ENCODE assay signal across 8 cellular contexts in genomic region chr2:168490916-168491605, GRCh38. TPM values are rescaled to one million over a fixed set of nuclear protein-coding genes. Genes with fewer than 3 reads are reported as not detected.
DNase-seq lines count a peak whose midpoint lies in the region; ATAC-seq and TF ChIP-seq lines count a peak whose summit lies in the region.

No MANE protein-coding gene starts in this region.

- no TSS peak for BruUV-seq in OCI-LY7 (replicated peaks; lab: Mats Ljungman, UMichigan)

- TF ChIP-seq CTCF in OCI-LY7 (conservative IDR thresholded peaks at IDR 0.05; ENCODE audit: low read length) (no peak), endothelial cell (IDR thresholded peaks at IDR 0.05; ENCODE audit: unreplicated experiment) (no peak)

- CTCF ChIA-PET in OCI-LY7 (lab: Charles Lee; ENCODE audit: unreplicated experiment), result no interaction called here

- no peaks in the 10 kb centered on the region; the same call in 1 of the 2 replicates for H3K9me2 ChIP-seq in OCI-LY7 (ENCODE audit: insufficient read depth, low read length)

- no peaks in the 10 kb centered on the region for H3K36me3 ChIP-seq in OCI-LY7 (ENCODE audit: insufficient read depth, low read length)

- H3K27me3 Mint-ChIP-seq in endothelial cell (ENCODE audit: unreplicated experiment), result peaks cover 6% of the 10 kb centered on the region

- H3K27ac ChIP-seq in OCI-LY7 (ENCODE audit: low read depth, low read length, poor library complexity, severe bottlenecking), result no peak overlapping the region

- peaks cover 35% of the 10 kb centered on the region for H3K4me1 Mint-ChIP-seq in endothelial cell (ENCODE audit: unreplicated experiment)

- H2AFZ ChIP-seq in OCI-LY7 (ENCODE audit: low read length), result peak overlapping the region; percentile 66; the same call in 1 of the 2 replicates

- peaks cover 5% of the 10 kb centered on the region for H3K36me3 Mint-ChIP-seq in endothelial cell (ENCODE audit: low read depth, unreplicated experiment)

- H3K79me2 ChIP-seq in OCI-LY7 (ENCODE audit: insufficient read depth, low read depth, low read length), result no peaks in the 10 kb centered on the region

- H3K9me3 Mint-ChIP-seq in endothelial cell (ENCODE audit: unreplicated experiment), result no peaks in the 10 kb centered on the region

- no peaks in the 10 kb centered on the region for H3K9me3 ChIP-seq in OCI-LY7 (ENCODE audit: low read length)

- ATAC-seq in GM19324 (IDR thresholded peaks at IDR 0.05; ENCODE audit: low FRiP score, unreplicated experiment), result peak; percentile 12
- ATAC-seq in GM19023 (IDR thresholded peaks at IDR 0.05; ENCODE audit: unreplicated experiment), result no peak
- ATAC-seq in GM19395 (IDR thresholded peaks at IDR 0.05; ENCODE audit: unreplicated experiment), result no peak

- H3K4me1 ChIP-seq in OCI-LY7 (ENCODE audit: insufficient read depth, low read length, poor library complexity, severe bottlenecking), result peaks cover 11% of the 10 kb centered on the region

- no peak overlapping the region for H3K4me3 Mint-ChIP-seq in endothelial cell (ENCODE audit: unreplicated experiment)

- intact Hi-C loops in OCI-LY7 (cut with micrococcal nuclease; ENCODE audit: unreplicated experiment), result no loop called here

- peak overlapping the region; percentile 78 for H3K27ac Mint-ChIP-seq in endothelial cell (ENCODE audit: unreplicated experiment)

- peak overlapping the region; percentile 35 for H3K4me2 ChIP-seq in OCI-LY7 (ENCODE audit: low read length)

- H4K20me1 ChIP-seq in OCI-LY7 (ENCODE audit: insufficient read depth, low read length), result no peaks in the 10 kb centered on the region

- POLR2A ChIA-PET in OCI-LY7 (lab: Charles Lee), result no interaction called here

- H3K4me3 ChIP-seq in OCI-LY7 (ENCODE audit: low read depth, low read length, poor library complexity, severe bottlenecking), result no peak overlapping the region
- peak overlapping the region; percentile 4 for H3K4me3 ChIP-seq in skeletal muscle cell (ENCODE audit: low read depth, low read length)

- no peak for DNase-seq in OCI-LY7 (ENCODE audit: low spot score)
- no peak for DNase-seq in endothelial cell (ENCODE audit: low spot score)
- no peak for DNase-seq in skeletal muscle cell (ENCODE audit: low read depth)
- no peak for DNase-seq in stimulated activated naive CD4-positive, alpha-beta T cell (lab: John Stamatoyannopoulos, UW)
- no peak for DNase-seq in NCI-H1436 (lab: John Stamatoyannopoulos, UW)

RNA-seq across cellular contexts. Expression of gene CERS6, which starts 35.0 kb away (rescaled TPM):
- total RNA-seq in OCI-LY7 (2014; rRNA removed; shearing (Covaris generic)), result not detected in 2 replicates
- total RNA-seq in OCI-LY7 (2022) (0.04 TPM in 1 of 2 replicates, not detected in the other), endothelial cell (ENCODE audit: unreplicated experiment) (36.4 TPM)

Comparison
In these comparisons a context has a peak if more than half of its experiments do, and no peak if none do; other contexts are left out.
1. RNA of gene CERS6, which starts 35.0 kb away (total RNA-seq): 36.4 TPM in endothelial cell (single experiment); 0.04 TPM in OCI-LY7; every median in the first group is over 10 times any median in the second.